ENCODE assay signal across 27 cellular contexts in the genomic region with DNA sequence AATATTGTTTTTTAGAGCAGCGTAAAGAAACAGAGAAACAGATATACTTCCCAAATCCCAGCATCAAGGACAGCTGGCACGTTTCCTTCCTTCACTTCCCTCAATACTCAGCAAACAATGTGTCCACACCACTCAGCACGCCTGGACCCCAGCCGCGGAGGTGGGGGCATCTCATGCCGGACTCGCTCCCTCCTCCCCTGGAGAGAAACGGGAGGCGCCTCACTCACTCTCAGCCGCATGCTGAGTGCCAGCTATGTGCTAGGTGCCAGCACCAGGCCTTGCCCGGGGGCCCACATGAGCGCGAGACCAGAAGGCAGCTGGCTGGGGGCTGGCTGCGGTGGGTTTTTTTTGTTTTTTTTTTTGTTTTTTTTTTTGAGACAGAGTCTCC. TPM values are rescaled to one million over a fixed set of nuclear protein-coding genes. Genes with fewer than 3 reads are reported as not detected.
DNase-seq lines count a peak whose midpoint lies in the region; ATAC-seq, FAIRE-seq and TF ChIP-seq lines count a peak whose summit lies in the region.
"Had no signal": no experiment of that assay in that cellular context is flagged by ENCODE, and none has a peak within 500 bp of the region (broad histone marks: within the 10 kb centered on the region; RNA-seq: fewer than 3 reads in every experiment).

No MANE protein-coding gene starts in this region.

- peak; percentile 79 for DNase-seq in SK-N-SH
- DNase-seq in brain pericyte (ENCODE audit: low read depth, low spot score): peak; percentile 77
- DNase-seq in right lobe of liver: no peak
- no peak for DNase-seq in suprapubic skin (ENCODE audit: low spot score in 2 of 2)
- no peak for DNase-seq in T-helper 17 cell
- DNase-seq in kidney tubule cell (ENCODE audit: low spot score): no peak
- DNase-seq in GM12892 (ENCODE audit: insufficient read length): no peak
- DNase-seq: activated CD4-positive, alpha-beta T cell treated with anti-CD3 and anti-CD28 coated beads for 4 hours; activated CD8-positive, alpha-beta memory T cell treated with anti-CD3 and anti-CD28 coated beads for 24 hours; activated T-cell treated with anti-CD3 and anti-CD28 coated beads, Interleukin-2, amount 50 U/mL, for 1 hour; DMS79; NCI-H2029 treated with DMSO at 0.1 percent for 48 hours; NCI-H446 treated with DMSO at 0.1 percent for 48 hours; nephron progenitor cell; NK-92 treated with Interleukin-12 subunit alpha and Interleukin-12 subunit beta, amount 100 ng/mL, for 24 hours; small intestine; T-helper 1 cell; upper lobe of right lung had no signal

- ATAC-seq in SK-N-SH treated with all-trans-retinoic acid at 6 μM for 48 hours (no peak), right lobe of liver (peak in 3 of 4 donors; percentile 28 to 38 (median 34)), T-helper 17 cell (no peak)
- ATAC-seq: Panc1 had no signal

- no peak overlapping the region for H3K27ac Mint-ChIP-seq in T-helper 17 cell
- H3K27ac Mint-ChIP-seq: B cell, nephron progenitor cell had no signal

- H3F3A ChIP-seq in SK-N-SH (replicated peaks; ENCODE audit: insufficient read depth): no peaks in the 10 kb centered on the region

- POLR2A ChIA-PET in SK-N-SH (lab: Yijun Ruan, JAX): no interaction called here

- H2AFZ ChIP-seq in SK-N-SH (ENCODE audit: low read depth): no peak overlapping the region

- no peak overlapping the region for H3K4me3 Mint-ChIP-seq in T-helper 17 cell
- H3K4me3 Mint-ChIP-seq: B cell had no signal

- no peaks in the 10 kb centered on the region for H3K79me2 ChIP-seq in SK-N-SH (ENCODE audit: insufficient read depth)

- intact Hi-C loops in right lobe of liver (cut with DNase I): no loop called here

- no peaks in the 10 kb centered on the region for H3K27me3 Mint-ChIP-seq in T-helper 17 cell
- H3K27me3 Mint-ChIP-seq: B cell, progenitor cell of endocrine pancreas had no signal

- H3K4me1 ChIP-seq in SK-N-SH (ENCODE audit: control insufficient read depth in 1 of 2, insufficient read depth in 2 of 2, low read depth in 1 of 2, low read length in 1 of 2) (peaks cover 0 to 5% of the 10 kb centered on the region in 2 experiments; a peak in 1 of 4 replicates), right lobe of liver (no peaks in the 10 kb centered on the region), suprapubic skin (peaks cover 25% of the 10 kb centered on the region)
- H3K4me1 ChIP-seq: breast epithelium had no signal

- no peaks in the 10 kb centered on the region for H3K9me2 ChIP-seq in SK-N-SH

- no peak overlapping the region for H3K4me3 ChIP-seq in SK-N-SH (ENCODE audit: low read depth in 2 of 2, low read length in 1 of 2)
- no peak overlapping the region for H3K4me3 ChIP-seq in right lobe of liver
- H3K4me3 ChIP-seq in suprapubic skin: peak overlapping the region; percentile 10
- H3K4me3 ChIP-seq: upper lobe of right lung had no signal

- H3K9me3 ChIP-seq in SK-N-SH (no peaks in the 10 kb centered on the region), right lobe of liver (no peaks in the 10 kb centered on the region), suprapubic skin (no peaks in the 10 kb centered on the region), T-helper 17 cell (ENCODE audit: control insufficient read depth, low read length, poor library complexity, severe bottlenecking) (no peaks in the 10 kb centered on the region)
- H3K9me3 ChIP-seq: breast epithelium, upper lobe of right lung had no signal

- WGBS in SK-N-SH (ENCODE audit: low lambda C conversion rate): 78% methylated on average over 14 of the region's 14 CpGs
- 84% methylated on average over 8 of the region's 14 CpGs for WGBS in right lobe of liver (ENCODE audit: insufficient coverage, low coverage, low lambda C conversion rate, missing lambda C conversion rate)
- 63% methylated on average over 14 of the region's 14 CpGs for WGBS in suprapubic skin

- no peak overlapping the region for H3K9ac ChIP-seq in SK-N-SH

- peaks cover 3% of the 10 kb centered on the region for H3K4me1 Mint-ChIP-seq in T-helper 17 cell
- H3K4me1 Mint-ChIP-seq: B cell had no signal

- H3K36me3 Mint-ChIP-seq in T-helper 17 cell (ENCODE audit: low read depth): no peaks in the 10 kb centered on the region

- FAIRE-seq in GM12892 (lab: Jason Lieb, UNC): no peak
- FAIRE-seq: A204.1, H1, islet of Langerhans, small intestine had no signal

- CTCF ChIA-PET in SK-N-SH (lab: Yijun Ruan, JAX): interaction anchor here (0.7 to 7.5 kb wide), 41 partner anchors 11 to 286 kb away, joined by 3 to 103 read pairs (median 7); a partner anchor contains a TSS

- H3K36me3 ChIP-seq in SK-N-SH (replicated peaks in 1 of 2; ENCODE audit: control insufficient read depth in 1 of 2, insufficient read depth in 2 of 2, low read length in 1 of 2) (no peaks in the 10 kb centered on the region), right lobe of liver (no peaks in the 10 kb centered on the region), suprapubic skin (no peaks in the 10 kb centered on the region)
- H3K36me3 ChIP-seq: breast epithelium, upper lobe of right lung had no signal

- no peak overlapping the region for H3K27ac ChIP-seq in SK-N-SH (ENCODE audit: low read depth in 2 of 2, low read length in 1 of 2)
- no peak overlapping the region for H3K27ac ChIP-seq in right lobe of liver
- H3K27ac ChIP-seq in suprapubic skin: no peak overlapping the region
- H3K27ac ChIP-seq: coronary artery had no signal

- H3K27me3 ChIP-seq in SK-N-SH (ENCODE audit: insufficient read depth): no peaks in the 10 kb centered on the region
- H3K27me3 ChIP-seq in right lobe of liver: no peaks in the 10 kb centered on the region
- no peaks in the 10 kb centered on the region for H3K27me3 ChIP-seq in suprapubic skin
- H3K27me3 ChIP-seq: breast epithelium, upper lobe of right lung had no signal

- H3K4me2 ChIP-seq in SK-N-SH: no peak overlapping the region

- no peak for TF ChIP-seq RAD21 in SK-N-SH (IDR thresholded peaks at IDR 0.05; ENCODE audit: low read length)

- TF ChIP-seq EP300 in SK-N-SH (IDR thresholded peaks at IDR 0.05; ENCODE audit: borderline replicate concordance in 1 of 2, low read depth in 1 of 2, low read length in 1 of 2) (no peak), suprapubic skin (IDR thresholded peaks at IDR 0.05) (no peak)

- H4K20me1 ChIP-seq in SK-N-SH (ENCODE audit: insufficient read depth): no peaks in the 10 kb centered on the region

- TF ChIP-seq POLR2A in right lobe of liver (IDR thresholded peaks at IDR 0.05): no peak
- TF ChIP-seq POLR2A in suprapubic skin (IDR thresholded peaks at IDR 0.05): no peak
- TF ChIP-seq POLR2A in GM12892 (IDR thresholded peaks at IDR 0.05; ENCODE audit: low read depth, low read length): no peak

- TF ChIP-seq CTCF in SK-N-SH (IDR thresholded peaks at IDR 0.05) (no peak), right lobe of liver (IDR thresholded peaks at IDR 0.05) (no peak), suprapubic skin (IDR thresholded peaks at IDR 0.05) (no peak)

TF ChIP-seq in SK-N-SH, 30 proteins besides CTCF, POLR2A, EP300 and RAD21 (continues in another document):
- TF ChIP-seq JUND (IDR thresholded peaks at IDR 0.05) (no peak), YY1 (IDR thresholded peaks at IDR 0.05; ENCODE audit: low read depth) (no peak), GATA2 (CRISPR knock-in tag; IDR thresholded peaks at IDR 0.05) (no peak)

TF ChIP-seq in SK-N-SH treated with all-trans-retinoic acid at 6 μM for 48 hours, 23 proteins besides CTCF, POLR2A, EP300 and RAD21:
- no peak for TF ChIP-seq ISL1 (CRISPR knock-in tag; IDR thresholded peaks at IDR 0.05)
- TF ChIP-seq ZFP3 (CRISPR knock-in tag; IDR thresholded peaks at IDR 0.05): no peak
- no peak for TF ChIP-seq ZNF8 (CRISPR knock-in tag; IDR thresholded peaks at IDR 0.05)
- no peak for TF ChIP-seq ESRRG (CRISPR knock-in tag; IDR thresholded peaks at IDR 0.05)
- TF ChIP-seq ZFP30 (CRISPR knock-in tag; IDR thresholded peaks at IDR 0.05): no peak
- TF ChIP-seq BACH2 (CRISPR knock-in tag; IDR thresholded peaks at IDR 0.05; ENCODE audit: borderline replicate concordance): no peak

RNA-seq across cellular contexts. Expression of a gene that starts 34.8 kb away (rescaled TPM):
- 75.5 and 90.9 TPM in 2 replicates for polyA plus RNA-seq in SK-N-SH (2012; rRNA removed)
- 31.3 and 46.7 TPM in 2 replicates for polyA plus RNA-seq in SK-N-SH (2012; cell fraction: cytosol; rRNA removed)
- polyA plus RNA-seq in SK-N-SH (2012; cell fraction: nucleus; rRNA removed): 338 and 518 TPM in 2 replicates
- 100 to 1,000 TPM in 2 of 6 experiments, 10 to 100 TPM in 4; 36.0 to 180 (median 73.8) TPM for total RNA-seq in right lobe of liver
- 100 to 1,000 TPM in 3 of 4 donors, 10 to 100 TPM in 1; 96.9 to 118 (median 107) TPM for total RNA-seq in suprapubic skin
- total RNA-seq in T-helper 17 cell: 100 to 1,000 TPM in 1 of 2 donors, 10 to 100 TPM in 1; 98.1 to 103 TPM
- polyA plus RNA-seq in GM12892 (2012; ENCODE audit: missing spikeins): 8.6 TPM

RNA-seq across cellular contexts. Expression of a gene that starts 37.9 kb away (rescaled TPM):
- 10.9 and 12.3 TPM in 2 replicates for polyA plus RNA-seq in SK-N-SH (2012; rRNA removed)
- polyA plus RNA-seq in SK-N-SH (2012; cell fraction: cytosol; rRNA removed): 1.0 and 2.1 TPM in 2 replicates
- 118 and 180 TPM in 2 replicates for polyA plus RNA-seq in SK-N-SH (2012; cell fraction: nucleus; rRNA removed)
- total RNA-seq in right lobe of liver: 100 to 1,000 TPM in 2 of 6 experiments, 10 to 100 TPM in 4; 37.0 to 118 (median 65.5) TPM
- 10 to 100 TPM; 12.2 to 36.5 (median 16.9) TPM for total RNA-seq in suprapubic skin
- total RNA-seq in T-helper 17 cell: 100 to 1,000 TPM; 156 to 179 TPM
- 0.47 TPM for polyA plus RNA-seq in GM12892 (2012; ENCODE audit: missing spikeins)

RNA-seq across cellular contexts. Expression of a gene that starts 56.7 kb away (rescaled TPM):
- polyA plus RNA-seq in SK-N-SH (2012; rRNA removed): 0.11 and 0.15 TPM in 2 replicates
- polyA plus RNA-seq in SK-N-SH (2012; cell fraction: cytosol; rRNA removed): 0.10 and 0.26 TPM in 2 replicates
- polyA plus RNA-seq in SK-N-SH (2012; cell fraction: nucleus; rRNA removed): 0.43 and 0.71 TPM in 2 replicates
- total RNA-seq in right lobe of liver (1 to 10 TPM; 1.2 to 4.2 (median 2.4) TPM), suprapubic skin (1 to 10 TPM; 3.4 to 5.1 (median 4.4) TPM), T-helper 17 cell (under 1 TPM; 0.21 to 0.72 TPM)
- polyA plus RNA-seq in GM12892 (2012; ENCODE audit: missing spikeins): 1.00 TPM

Comparison
In these comparisons a context has a peak if more than half of its experiments do, and no peak if none do; other contexts are left out.
1. DNase-seq: peak in SK-N-SH (single experiment) and brain pericyte (single experiment); none in right lobe of liver (0 of 3), suprapubic skin (0 of 2), T-helper 17 cell (0 of 3), kidney tubule cell (single experiment) and GM12892 (single experiment).
2. ATAC-seq: peak in right lobe of liver (3 of 4); none in SK-N-SH treated with all-trans-retinoic acid at 6 μM for 48 hours (single experiment) and T-helper 17 cell (single experiment).